ENCODE assay signal across 24 cellular contexts in the genomic region with DNA sequence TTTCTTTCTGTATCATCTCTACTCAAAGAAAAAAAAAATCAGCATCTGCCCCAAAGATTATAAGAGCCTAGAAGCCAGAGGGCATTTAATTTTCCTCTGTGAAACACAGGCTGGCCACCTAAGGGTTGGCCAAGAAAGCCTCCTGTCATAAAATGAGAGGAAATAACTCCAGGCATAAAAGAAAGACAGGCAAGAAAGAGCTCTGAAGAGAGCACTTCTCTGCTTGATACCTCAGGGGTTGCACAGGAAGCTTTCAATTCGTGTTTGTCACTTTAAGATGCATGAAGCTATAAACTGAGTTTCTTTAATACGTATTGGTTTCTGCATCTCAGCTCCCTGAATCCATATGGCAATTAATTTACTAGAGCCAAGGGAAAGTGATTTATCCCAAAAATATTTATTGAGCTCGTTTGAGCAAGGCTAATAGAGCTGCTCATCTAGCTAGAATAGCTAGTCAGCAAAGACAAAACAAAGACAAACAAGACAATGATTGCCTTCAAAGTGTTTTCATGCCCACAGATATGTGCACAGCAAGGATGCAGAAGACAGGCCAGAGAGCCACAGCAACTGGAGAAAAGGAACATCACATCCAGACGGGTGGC. TPM values are rescaled to one million over a fixed set of nuclear protein-coding genes. Genes with fewer than 3 reads are reported as not detected.
"Had no signal": no experiment of that assay in that cellular context is flagged by ENCODE, and none has a peak within 500 bp of the region (broad histone marks: within the 10 kb centered on the region; RNA-seq: fewer than 3 reads in every experiment).

No MANE protein-coding gene starts in this region.

- DNase-seq: activated CD4-positive, alpha-beta T cell treated with anti-CD3 and anti-CD28 coated beads, Interleukin-2, amount 50 U/mL, for 48 hours; activated CD8-positive, alpha-beta memory T cell treated with anti-CD3 and anti-CD28 coated beads, Interleukin-2, amount 50 U/mL, for 48 hours; activated naive CD4-positive, alpha-beta T cell treated with anti-CD3 and anti-CD28 coated beads for 36 hours; activated naive CD8-positive, alpha-beta T cell treated with anti-CD3 and anti-CD28 coated beads, Interleukin-2, amount 10 ng/mL, durations not matched to agents 7 days and 5 days; activated T-cell treated with anti-CD3 and anti-CD28 coated beads, Interleukin-2, amount 50 U/mL, for 4 hours; amniotic stem cell; head of caudate nucleus; hypothalamus; mucosa of descending colon; psoas muscle; stimulated activated CD4-positive, alpha-beta T cell treated with anti-CD3 and anti-CD28 coated beads, Interleukin-4, amount 100 ng/mL, for 24 hours; stimulated activated naive CD4-positive, alpha-beta T cell treated with Interleukin-2 at 50 U/mL for 16 hours; T1000 had no signal

- H3K9me3 Mint-ChIP-seq: activated naive CD4-positive, alpha-beta T cell treated with anti-CD3 and anti-CD28 coated beads for 36 hours; activated T-cell treated with anti-CD3 and anti-CD28 coated beads, Interleukin-2, amount 50 U/mL, for 4 hours; central memory CD8-positive, alpha-beta T cell; memory B cell; neural progenitor cell; WTC11 had no signal

- H3K36me3 Mint-ChIP-seq: memory B cell, neural progenitor cell, type B pancreatic cell, WTC11 had no signal

- H3K27me3 ChIP-seq: breast epithelium, esophagus muscularis mucosa, gastroesophageal sphincter, neural progenitor cell, right atrium auricular region had no signal

- H3K4me1 Mint-ChIP-seq: central memory CD8-positive, alpha-beta T cell; memory B cell; WTC11 had no signal

- H3K9me3 ChIP-seq: breast epithelium, esophagus muscularis mucosa, gastroesophageal sphincter, mucosa of descending colon, psoas muscle, right atrium auricular region, thoracic aorta had no signal

- H3K36me3 ChIP-seq: breast epithelium, esophagus muscularis mucosa, gastroesophageal sphincter, neural progenitor cell, right atrium auricular region, thoracic aorta had no signal

- H3K27me3 Mint-ChIP-seq: activated naive CD8-positive, alpha-beta T cell treated with anti-CD3 and anti-CD28 coated beads, Interleukin-2, amount 10 ng/mL, durations not matched to agents 7 days and 5 days; central memory CD8-positive, alpha-beta T cell; memory B cell; type B pancreatic cell had no signal

- H3K4me3 Mint-ChIP-seq: activated naive CD4-positive, alpha-beta T cell treated with anti-CD3 and anti-CD28 coated beads for 36 hours; activated naive CD8-positive, alpha-beta T cell treated with anti-CD3 and anti-CD28 coated beads, Interleukin-2, amount 10 ng/mL, durations not matched to agents 7 days and 5 days; activated T-cell treated with anti-CD3 and anti-CD28 coated beads, Interleukin-2, amount 50 U/mL, for 4 hours; central memory CD8-positive, alpha-beta T cell; memory B cell; neural progenitor cell; type B pancreatic cell; WTC11 had no signal

- H3K27ac ChIP-seq: esophagus muscularis mucosa, gastroesophageal sphincter, neural progenitor cell, psoas muscle, right atrium auricular region, thoracic aorta had no signal

- H3K27ac Mint-ChIP-seq: activated naive CD4-positive, alpha-beta T cell treated with anti-CD3 and anti-CD28 coated beads for 36 hours; activated naive CD8-positive, alpha-beta T cell treated with anti-CD3 and anti-CD28 coated beads, Interleukin-2, amount 10 ng/mL, durations not matched to agents 7 days and 5 days; memory B cell; neural progenitor cell; type B pancreatic cell; WTC11 had no signal

- ATAC-seq: activated T-cell treated with anti-CD3 and anti-CD28 coated beads, Interleukin-2, amount 50 U/mL, for 4 hours; gastroesophageal sphincter; mucosa of descending colon; psoas muscle; WTC11 had no signal

- H3K4me1 ChIP-seq: breast epithelium, esophagus muscularis mucosa, gastroesophageal sphincter, neural progenitor cell, psoas muscle, right atrium auricular region had no signal

- H3K4me3 ChIP-seq: breast epithelium, esophagus muscularis mucosa, gastroesophageal sphincter, mucosa of descending colon, neural progenitor cell, psoas muscle, right atrium auricular region, thoracic aorta had no signal

RNA-seq across cellular contexts. Expression of gene ATP8B4, which starts 35.5 kb away (rescaled TPM):
- total RNA-seq: osteocyte had no signal
